In the genomic region with DNA sequence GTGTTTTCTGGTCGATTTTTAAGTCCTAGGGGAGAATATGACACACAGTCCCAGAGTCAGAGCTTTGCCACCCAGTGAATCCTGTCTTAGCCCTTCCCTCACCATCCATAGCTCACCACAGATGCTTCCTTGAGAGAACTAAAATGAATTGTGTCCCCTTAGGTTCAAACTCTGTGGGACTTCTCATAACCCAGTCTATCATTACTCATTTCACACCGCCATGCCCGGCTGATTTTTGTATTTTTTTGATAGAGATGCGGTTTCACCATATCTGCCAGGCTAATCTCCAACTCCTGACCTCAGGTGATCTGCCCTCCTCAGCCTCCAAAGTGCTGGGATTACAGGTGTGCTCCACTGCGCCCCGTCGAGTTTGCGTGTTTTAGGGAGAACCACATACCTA, we compare ENCODE assay signal across 23 cellular contexts.
"Had no signal": no experiment of that assay in that cellular context is flagged by ENCODE, and none has a peak within 500 bp of the region (broad histone marks: within the 10 kb centered on the region; RNA-seq: fewer than 3 reads in every experiment).

No MANE protein-coding gene starts in this region.

- H3K4me3 Mint-ChIP-seq: activated T-cell treated with anti-CD3 and anti-CD28 coated beads, Interleukin-2, amount 50 U/mL, for 72 hours; naive B cell had no signal

- H3K9me3 ChIP-seq: gastrocnemius medialis, heart left ventricle, left ventricle myocardium inferior, mucosa of descending colon, ovary, psoas muscle, tibial nerve, uterus had no signal

- H3K36me3 ChIP-seq: ovary, uterus had no signal

- H3K4me1 ChIP-seq: gastrocnemius medialis, heart left ventricle, left ventricle myocardium inferior, psoas muscle, tibial nerve, uterus had no signal

- H3K27me3 Mint-ChIP-seq: effector memory CD8-positive, alpha-beta T cell; naive B cell had no signal

- ATAC-seq: gastrocnemius medialis, heart left ventricle, psoas muscle, right cardiac atrium had no signal

- DNase-seq: activated CD4-positive, alpha-beta T cell treated with anti-CD3 and anti-CD28 coated beads for 1 hour; activated CD4-positive, alpha-beta T cell treated with anti-CD3 and anti-CD28 coated beads, Interleukin-2, amount 50 U/mL, for 4 hours; activated effector memory CD4-positive, alpha-beta T cell treated with anti-CD3 and anti-CD28 coated beads, Interleukin-2, amount 50 U/mL, for 16 hours; activated T-cell treated with anti-CD3 and anti-CD28 coated beads, Interleukin-2, amount 50 U/mL, for 72 hours; amniotic stem cell; gastrocnemius medialis; heart left ventricle; kidney glomerular epithelial cell; left ventricle myocardium inferior; mucosa of descending colon; naive B cell; ovary; psoas muscle; right cardiac atrium; small intestine; stimulated activated CD4-positive, alpha-beta T cell treated with anti-CD3 and anti-CD28 coated beads, Interleukin-4, amount 100 ng/mL, for 24 hours; stimulated activated naive CD4-positive, alpha-beta T cell; substantia nigra; uterus had no signal

- H3K27me3 ChIP-seq: gastrocnemius medialis, heart left ventricle, ovary, tibial nerve, uterus had no signal

- H3K4me3 ChIP-seq: gastrocnemius medialis, heart left ventricle, left ventricle myocardium inferior, mucosa of descending colon, ovary, psoas muscle, tibial nerve, uterus had no signal

- H3K27ac ChIP-seq: gastrocnemius medialis, heart left ventricle, left ventricle myocardium inferior, ovary, psoas muscle, tibial nerve, uterus, VCaP had no signal

- H3K9me3 Mint-ChIP-seq: activated naive CD4-positive, alpha-beta T cell treated with anti-CD3 and anti-CD28 coated beads, Interleukin-2, amount 50 U/mL, for 72 hours; effector memory CD8-positive, alpha-beta T cell; naive B cell had no signal

- H3K27ac Mint-ChIP-seq: activated T-cell treated with anti-CD3 and anti-CD28 coated beads, Interleukin-2, amount 50 U/mL, for 72 hours; naive B cell had no signal
